ENCODE assay signal across 29 cellular contexts in the genomic region with DNA sequence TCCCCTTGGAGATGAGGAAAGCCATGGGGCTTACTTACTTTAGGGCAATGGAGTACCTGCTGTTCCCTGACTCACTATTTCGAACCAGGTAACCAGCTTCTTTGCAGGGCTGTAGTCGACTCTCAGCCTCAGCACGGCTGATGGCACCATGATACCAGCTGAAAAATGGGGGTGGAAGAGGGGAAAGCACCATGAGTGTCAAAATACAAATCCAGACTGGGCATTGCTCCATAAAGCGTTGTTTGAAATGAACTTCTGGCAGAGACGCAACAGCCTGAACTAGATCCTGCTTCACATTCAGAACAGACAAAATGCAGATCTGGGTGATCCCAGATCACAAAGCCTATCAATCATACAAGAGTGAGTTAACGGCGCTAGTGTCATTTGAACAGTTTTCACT. TPM values are rescaled to one million over a fixed set of nuclear protein-coding genes. Genes with fewer than 3 reads are reported as not detected.
DNase-seq lines count a peak whose midpoint lies in the region; ATAC-seq, FAIRE-seq and TF ChIP-seq lines count a peak whose summit lies in the region.
"Had no signal": no experiment of that assay in that cellular context is flagged by ENCODE, and none has a peak within 500 bp of the region (broad histone marks: within the 10 kb centered on the region; RNA-seq: fewer than 3 reads in every experiment).

No MANE protein-coding gene starts in this region.

- no peak for DNase-seq in HepG2 (ENCODE audit: low spot score)
- DNase-seq in left lobe of liver (ENCODE audit: low spot score), result peak; percentile 58
- no peak for DNase-seq in mucosa of gallbladder (ENCODE audit: low spot score)
- no peak for DNase-seq in activated T-cell treated with anti-CD3 and anti-CD28 coated beads, Interleukin-2, amount 50 U/mL, for 24 hours
- DNase-seq in KG1 (lab: John Stamatoyannopoulos, UW), result no peak
- DNase-seq: activated CD4-positive, alpha-beta memory T cell treated with anti-CD3 and anti-CD28 coated beads, Interleukin-2, amount 10 ng/mL, durations not matched to agents 7 days and 5 days; activated CD8-positive, alpha-beta memory T cell treated with anti-CD3 and anti-CD28 coated beads, Interleukin-2, amount 50 U/mL, for 4 hours; activated naive CD4-positive, alpha-beta T cell treated with anti-CD3 and anti-CD28 coated beads, Interleukin-2, amount 10 ng/mL, durations not matched to agents 7 days and 5 days; DMS153; dorsolateral prefrontal cortex; GOT3; hypothalamus; NCI-H1436; NCI-H345; NCI-H748 treated with DMSO at 0.1 percent for 48 hours; stimulated activated CD4-positive, alpha-beta T cell treated with anti-CD3 and anti-CD28 coated beads, Interleukin-15, amount 100 ng/mL, for 24 hours; stimulated activated CD4-positive, alpha-beta T cell treated with anti-CD3 and anti-CD28 coated beads, Interleukin-4, amount 100 ng/mL, for 4 hours had no signal

- BruUV-seq in HepG2 (replicated peaks; lab: Mats Ljungman, UMichigan), result no TSS peak

- H3K36me3 ChIP-seq in liver (ENCODE audit: control insufficient read depth in 4 of 4, insufficient read depth in 3 of 4, low read depth in 1 of 4, low read length in 3 of 4) (no peaks in the 10 kb centered on the region), HepG2 (replicated peaks in 1 of 2; ENCODE audit: control insufficient read depth in 1 of 2, insufficient read depth in 2 of 2, low read length in 2 of 2) (no peaks in the 10 kb centered on the region), skeletal muscle tissue (ENCODE audit: control insufficient read depth in 3 of 3, insufficient read depth in 3 of 3, low read length in 3 of 3) (peaks cover 5 to 13% (median 9%) of the 10 kb centered on the region in 3 donors)
- H3K36me3 ChIP-seq: neutrophil had no signal

- no peak overlapping the region for H3K4me3 ChIP-seq in liver (ENCODE audit: low read depth in 1 of 3, low read length in 3 of 3)
- H3K4me3 ChIP-seq in HepG2 (replicated peaks in 1 of 3; ENCODE audit: insufficient read depth in 1 of 3, low read depth in 2 of 3, low read length in 3 of 3), result no peak overlapping the region
- H3K4me3 ChIP-seq in skeletal muscle tissue (ENCODE audit: low read length in 3 of 3), result no peak overlapping the region
- H3K4me3 ChIP-seq: adrenal gland, dorsolateral prefrontal cortex had no signal

- no peak overlapping the region for H3K27ac ChIP-seq in liver (ENCODE audit: low read depth in 1 of 2, low read length in 2 of 2)
- no peak overlapping the region for H3K27ac ChIP-seq in HepG2 (ENCODE audit: extremely low read length, insufficient read depth, low read length)
- H3K27ac ChIP-seq in skeletal muscle tissue (ENCODE audit: low read depth, low read length), result peak overlapping the region; percentile 21

- intact Hi-C loops in HepG2 (cut with micrococcal nuclease; ENCODE audit: unreplicated experiment), result no loop called here

- H3K4me2 ChIP-seq in HepG2 (ENCODE audit: low read depth, low read length), result no peak overlapping the region

- no peak for TF ChIP-seq POLR2A in HepG2 (IDR thresholded peaks at IDR 0.05; ENCODE audit: insufficient read depth in 1 of 2, low read depth in 2 of 2, low read length in 2 of 2)

- H3K27me3 ChIP-seq in liver (ENCODE audit: control insufficient read depth in 4 of 4, insufficient read depth in 4 of 4, low read length in 3 of 4) (no peaks in the 10 kb centered on the region), HepG2 (ENCODE audit: control insufficient read depth in 1 of 2, insufficient read depth in 2 of 2, low read length in 2 of 2) (peaks cover 0 to 8% of the 10 kb centered on the region in 2 experiments; a peak in 3 of 5 replicates), skeletal muscle tissue (ENCODE audit: control insufficient read depth in 3 of 3, insufficient read depth in 3 of 3, low read length in 3 of 3) (peaks cover 2 to 8% (median 4%) of the 10 kb centered on the region in 3 donors)
- H3K27me3 ChIP-seq: adrenal gland, neutrophil had no signal

- H4K20me1 ChIP-seq in HepG2 (ENCODE audit: insufficient read depth, low read length), result no peaks in the 10 kb centered on the region

- in situ Hi-C loops in HepG2 (cut with HindIII; ENCODE audit: extremely low pct_ligation_motif_present, low pct_unique_long_range_greater_than_20kb), result loop anchor here (5.0 kb wide), 1 partner anchor 61 kb away; no protein-coding TSS in a partner anchor

- H3K4me1 ChIP-seq in liver (ENCODE audit: control insufficient read depth in 4 of 4, insufficient read depth in 4 of 4, low read length in 3 of 4), result peaks cover 8 to 12% (median 10%) of the 10 kb centered on the region in 4 donors
- no peaks in the 10 kb centered on the region for H3K4me1 ChIP-seq in HepG2 (ENCODE audit: insufficient read depth, low read length)
- peaks cover 13 to 24% (median 18%) of the 10 kb centered on the region in 3 donors for H3K4me1 ChIP-seq in skeletal muscle tissue (ENCODE audit: control insufficient read depth in 3 of 3, insufficient read depth in 3 of 3, low read length in 3 of 3)

- H3K4me3 Mint-ChIP-seq in activated T-cell treated with anti-CD3 and anti-CD28 coated beads, Interleukin-2, amount 50 U/mL, for 24 hours, result no peak overlapping the region
- H3K4me3 Mint-ChIP-seq: activated CD4-positive, alpha-beta memory T cell treated with anti-CD3 and anti-CD28 coated beads, Interleukin-2, amount 10 ng/mL, durations not matched to agents 7 days and 5 days; activated naive CD4-positive, alpha-beta T cell treated with anti-CD3 and anti-CD28 coated beads, Interleukin-2, amount 10 ng/mL, durations not matched to agents 7 days and 5 days; activated T-helper 17 cell treated with anti-CD3 and anti-CD28 coated beads, Interleukin-2, amount 50 U/mL, for 72 hours; B cell; stimulated activated effector memory CD8-positive, alpha-beta T cell treated with anti-CD3 and anti-CD28 coated beads, Interleukin-12 subunit alpha, Interleukin-12 subunit beta, amount 100 ng/mL, for 72 hours had no signal

- no peaks in the 10 kb centered on the region for H3K9me3 ChIP-seq in liver (ENCODE audit: control insufficient read depth in 4 of 4, low read length in 3 of 4)
- H3K9me3 ChIP-seq in HepG2 (ENCODE audit: low read length), result no peaks in the 10 kb centered on the region
- no peaks in the 10 kb centered on the region for H3K9me3 ChIP-seq in skeletal muscle tissue (ENCODE audit: control insufficient read depth in 3 of 3, low read length in 3 of 3)
- H3K9me3 ChIP-seq: adrenal gland, neutrophil had no signal

- no peaks in the 10 kb centered on the region for H3K9me3 Mint-ChIP-seq in activated T-cell treated with anti-CD3 and anti-CD28 coated beads, Interleukin-2, amount 50 U/mL, for 24 hours
- H3K9me3 Mint-ChIP-seq: activated CD4-positive, alpha-beta memory T cell treated with anti-CD3 and anti-CD28 coated beads, Interleukin-2, amount 10 ng/mL, durations not matched to agents 7 days and 5 days; activated naive CD4-positive, alpha-beta T cell treated with anti-CD3 and anti-CD28 coated beads, Interleukin-2, amount 10 ng/mL, durations not matched to agents 7 days and 5 days; activated T-helper 17 cell treated with anti-CD3 and anti-CD28 coated beads, Interleukin-2, amount 50 U/mL, for 72 hours; stimulated activated effector memory CD8-positive, alpha-beta T cell treated with anti-CD3 and anti-CD28 coated beads, Interleukin-12 subunit alpha, Interleukin-12 subunit beta, amount 100 ng/mL, for 72 hours had no signal

- TF ChIP-seq CTCF in liver (IDR thresholded peaks at IDR 0.05; ENCODE audit: low read depth, low read length, missing input control) (no peak), HepG2 (CRISPR knock-in tag; IDR thresholded peaks at IDR 0.05) (no peak)

- no peaks in the 10 kb centered on the region for H3K4me1 Mint-ChIP-seq in activated T-cell treated with anti-CD3 and anti-CD28 coated beads, Interleukin-2, amount 50 U/mL, for 24 hours (ENCODE audit: low read depth)
- H3K4me1 Mint-ChIP-seq: activated CD4-positive, alpha-beta memory T cell treated with anti-CD3 and anti-CD28 coated beads, Interleukin-2, amount 10 ng/mL, durations not matched to agents 7 days and 5 days; activated naive CD4-positive, alpha-beta T cell treated with anti-CD3 and anti-CD28 coated beads, Interleukin-2, amount 10 ng/mL, durations not matched to agents 7 days and 5 days; stimulated activated effector memory CD8-positive, alpha-beta T cell treated with anti-CD3 and anti-CD28 coated beads, Interleukin-12 subunit alpha, Interleukin-12 subunit beta, amount 100 ng/mL, for 72 hours had no signal

- FAIRE-seq in HepG2 (lab: Jason Lieb, UNC), result no peak
- FAIRE-seq: endometrium, GM18507, GM19239, RCC 7860 had no signal

- TF ChIP-seq EP300 in HepG2 (IDR thresholded peaks at IDR 0.05; ENCODE audit: low read depth in 2 of 2, low read length in 2 of 2), result no peak
- no peak for TF ChIP-seq EP300 in HepG2 (CRISPR knock-in tag; IDR thresholded peaks at IDR 0.05; ENCODE audit: borderline replicate concordance)

- H3K36me3 Mint-ChIP-seq in activated T-cell treated with anti-CD3 and anti-CD28 coated beads, Interleukin-2, amount 50 U/mL, for 24 hours (ENCODE audit: low read depth), result no peaks in the 10 kb centered on the region
- H3K36me3 Mint-ChIP-seq: activated naive CD4-positive, alpha-beta T cell treated with anti-CD3 and anti-CD28 coated beads, Interleukin-2, amount 10 ng/mL, durations not matched to agents 7 days and 5 days; stimulated activated effector memory CD8-positive, alpha-beta T cell treated with anti-CD3 and anti-CD28 coated beads, Interleukin-12 subunit alpha, Interleukin-12 subunit beta, amount 100 ng/mL, for 72 hours had no signal

- WGBS in liver, result 41% methylated on average over 7 of the region's 7 CpGs
- WGBS in HepG2 (ENCODE audit: low lambda C conversion rate), result 46% methylated on average over 7 of the region's 7 CpGs

- no peak overlapping the region for H3K27ac Mint-ChIP-seq in activated T-cell treated with anti-CD3 and anti-CD28 coated beads, Interleukin-2, amount 50 U/mL, for 24 hours
- H3K27ac Mint-ChIP-seq: activated CD4-positive, alpha-beta memory T cell treated with anti-CD3 and anti-CD28 coated beads, Interleukin-2, amount 10 ng/mL, durations not matched to agents 7 days and 5 days; activated naive CD4-positive, alpha-beta T cell treated with anti-CD3 and anti-CD28 coated beads, Interleukin-2, amount 10 ng/mL, durations not matched to agents 7 days and 5 days; B cell; progenitor cell of endocrine pancreas; stimulated activated effector memory CD8-positive, alpha-beta T cell treated with anti-CD3 and anti-CD28 coated beads, Interleukin-12 subunit alpha, Interleukin-12 subunit beta, amount 100 ng/mL, for 72 hours had no signal

- peaks cover 3% of the 10 kb centered on the region for H3K27me3 Mint-ChIP-seq in activated T-cell treated with anti-CD3 and anti-CD28 coated beads, Interleukin-2, amount 50 U/mL, for 24 hours
- H3K27me3 Mint-ChIP-seq: activated T-helper 17 cell treated with anti-CD3 and anti-CD28 coated beads, Interleukin-2, amount 50 U/mL, for 72 hours had no signal

- CTCF ChIA-PET in HepG2 (lab: Yijun Ruan, JAX; ENCODE audit: low intra/inter-chr PET ratio, low total read pairs), result no interaction called here

- POLR2A ChIA-PET in HepG2 (lab: Yijun Ruan, JAX), result no interaction called here

- no peak overlapping the region for H3K9ac ChIP-seq in liver (ENCODE audit: low read depth in 1 of 2, low read length in 2 of 2)
- H3K9ac ChIP-seq in HepG2 (ENCODE audit: insufficient read depth, low read depth, low read length), result no peak overlapping the region
- peak overlapping the region in 1 of 3 donors; percentile 1 for H3K9ac ChIP-seq in skeletal muscle tissue (ENCODE audit: low read depth in 1 of 3, low read length in 3 of 3)

- H3K79me2 ChIP-seq in HepG2 (ENCODE audit: insufficient read depth, low read length), result no peaks in the 10 kb centered on the region

- ATAC-seq in HepG2, result no peak
- peak; percentile 87 for ATAC-seq in left lobe of liver
- ATAC-seq: activated T-helper 17 cell treated with anti-CD3 and anti-CD28 coated beads, Interleukin-2, amount 50 U/mL, for 72 hours; stimulated activated effector memory CD8-positive, alpha-beta T cell treated with anti-CD3 and anti-CD28 coated beads, Interleukin-12 subunit alpha, Interleukin-12 subunit beta, amount 100 ng/mL, for 72 hours had no signal

- TF ChIP-seq RAD21 in liver (IDR thresholded peaks at IDR 0.05), result no peak
- TF ChIP-seq RAD21 in HepG2 (CRISPR knock-in tag; IDR thresholded peaks at IDR 0.05), result no peak

- no peak overlapping the region for H2AFZ ChIP-seq in HepG2 (ENCODE audit: low read length)

RNA-seq across cellular contexts. Expression of a gene that starts 16.1 kb away (rescaled TPM):
- total RNA-seq in liver (1 to 10 TPM in 1 of 2 donors, under 1 TPM in 1; 0.23 to 1.5 TPM), HepG2 (2016; rRNA removed; fragmentation: Illumina TruSeq; extraction: Trizol) (not detected in 2 replicates), left lobe of liver (2.2 TPM), skeletal muscle tissue (1.0 TPM), mucosa of gallbladder (2.3 TPM)
- polyA plus RNA-seq in liver (under 1 TPM; 0.58 to 0.97 TPM), HepG2 (2011; rRNA removed) (not detected in 2 replicates)
- not detected in 2 replicates for total RNA-seq in HepG2 (2016; cell fraction: cytosol; rRNA removed; fragmentation: Illumina TruSeq; extraction: Trizol; ENCODE audit: low read depth)
- total RNA-seq in HepG2 (2016; cell fraction: insoluble cytoplasmic fraction; rRNA removed; fragmentation: Illumina TruSeq; extraction: Trizol), result not detected in 2 replicates
- not detected in 2 replicates for total RNA-seq in HepG2 (2016; cell fraction: membrane; rRNA removed; fragmentation: Illumina TruSeq; extraction: Trizol)
- total RNA-seq in HepG2 (2016; cell fraction: nucleus; rRNA removed; fragmentation: Illumina TruSeq; extraction: Trizol), result not detected in 2 replicates
- not detected in 2 replicates for polyA plus RNA-seq in HepG2 (2011; cell fraction: cytosol; rRNA removed)
- not detected in 2 replicates for polyA plus RNA-seq in HepG2 (2011; cell fraction: nucleus; rRNA removed)
- polyA plus RNA-seq in HepG2 (2012), result not detected in 2 replicates
- not detected in 2 replicates for polyA plus RNA-seq in HepG2 (2016; cell fraction: cytosol; fragmentation: Illumina TruSeq; extraction: Trizol; ENCODE audit: low read depth)
- polyA plus RNA-seq in HepG2 (2016; cell fraction: insoluble cytoplasmic fraction; fragmentation: Illumina TruSeq; extraction: Trizol; ENCODE audit: low read depth), result not detected in 2 replicates
- not detected in 2 replicates for polyA plus RNA-seq in HepG2 (2016; cell fraction: membrane; fragmentation: Illumina TruSeq; extraction: Trizol; ENCODE audit: low read depth)
- polyA plus RNA-seq in HepG2 (2016; cell fraction: nucleus; fragmentation: Illumina TruSeq; extraction: Trizol; ENCODE audit: insufficient read depth, low read depth), result not detected in 2 replicates
- 0.07 TPM in 1 of 2 replicates, not detected in the other for polyA minus RNA-seq in HepG2 (2011; rRNA and poly(A)+ RNA removed; ENCODE audit: low replicate concordance)
- not detected in 2 replicates for polyA minus RNA-seq in HepG2 (2011; cell fraction: cytosol; rRNA and poly(A)+ RNA removed)
- polyA minus RNA-seq in HepG2 (2011; cell fraction: nucleus; rRNA and poly(A)+ RNA removed), result not detected in 2 replicates
- total RNA-seq: activated CD4-positive, alpha-beta memory T cell treated with anti-CD3 and anti-CD28 coated beads, Interleukin-2, amount 10 ng/mL, durations not matched to agents 7 days and 5 days; activated T-helper 17 cell treated with anti-CD3 and anti-CD28 coated beads, Interleukin-2, amount 50 U/mL, for 72 hours; B cell; progenitor cell of endocrine pancreas had no signal

RNA-seq across cellular contexts. Expression of a gene that starts 16.3 kb away (rescaled TPM):
- total RNA-seq in liver (1 to 10 TPM; 5.9 to 7.5 TPM), HepG2 (2016; rRNA removed; fragmentation: Illumina TruSeq; extraction: Trizol) (not detected in 2 replicates), left lobe of liver (5.4 TPM), skeletal muscle tissue (8.4 TPM), mucosa of gallbladder (6.2 TPM)
- polyA plus RNA-seq in liver (1 to 10 TPM; 3.1 to 3.5 TPM), HepG2 (2011; rRNA removed) (not detected in 2 replicates)
- not detected in 2 replicates for total RNA-seq in HepG2 (2016; cell fraction: cytosol; rRNA removed; fragmentation: Illumina TruSeq; extraction: Trizol; ENCODE audit: low read depth)
- total RNA-seq in HepG2 (2016; cell fraction: insoluble cytoplasmic fraction; rRNA removed; fragmentation: Illumina TruSeq; extraction: Trizol), result not detected in 2 replicates
- not detected in 2 replicates for total RNA-seq in HepG2 (2016; cell fraction: membrane; rRNA removed; fragmentation: Illumina TruSeq; extraction: Trizol)
- not detected in 2 replicates for total RNA-seq in HepG2 (2016; cell fraction: nucleus; rRNA removed; fragmentation: Illumina TruSeq; extraction: Trizol)
- polyA plus RNA-seq in HepG2 (2011; cell fraction: cytosol; rRNA removed), result not detected in 2 replicates
- not detected in 2 replicates for polyA plus RNA-seq in HepG2 (2011; cell fraction: nucleus; rRNA removed)
- polyA plus RNA-seq in HepG2 (2012), result not detected in 2 replicates
- not detected in 2 replicates for polyA plus RNA-seq in HepG2 (2016; cell fraction: cytosol; fragmentation: Illumina TruSeq; extraction: Trizol; ENCODE audit: low read depth)
- not detected in 2 replicates for polyA plus RNA-seq in HepG2 (2016; cell fraction: insoluble cytoplasmic fraction; fragmentation: Illumina TruSeq; extraction: Trizol; ENCODE audit: low read depth)
- not detected in 2 replicates for polyA plus RNA-seq in HepG2 (2016; cell fraction: membrane; fragmentation: Illumina TruSeq; extraction: Trizol; ENCODE audit: low read depth)
- polyA plus RNA-seq in HepG2 (2016; cell fraction: nucleus; fragmentation: Illumina TruSeq; extraction: Trizol; ENCODE audit: insufficient read depth, low read depth), result not detected in 2 replicates
- not detected in 2 replicates for polyA minus RNA-seq in HepG2 (2011; rRNA and poly(A)+ RNA removed; ENCODE audit: low replicate concordance)
- polyA minus RNA-seq in HepG2 (2011; cell fraction: cytosol; rRNA and poly(A)+ RNA removed), result not detected in 2 replicates
- polyA minus RNA-seq in HepG2 (2011; cell fraction: nucleus; rRNA and poly(A)+ RNA removed), result not detected in 2 replicates
- total RNA-seq: activated CD4-positive, alpha-beta memory T cell treated with anti-CD3 and anti-CD28 coated beads, Interleukin-2, amount 10 ng/mL, durations not matched to agents 7 days and 5 days; B cell; progenitor cell of endocrine pancreas had no signal
